In the genomic region with DNA sequence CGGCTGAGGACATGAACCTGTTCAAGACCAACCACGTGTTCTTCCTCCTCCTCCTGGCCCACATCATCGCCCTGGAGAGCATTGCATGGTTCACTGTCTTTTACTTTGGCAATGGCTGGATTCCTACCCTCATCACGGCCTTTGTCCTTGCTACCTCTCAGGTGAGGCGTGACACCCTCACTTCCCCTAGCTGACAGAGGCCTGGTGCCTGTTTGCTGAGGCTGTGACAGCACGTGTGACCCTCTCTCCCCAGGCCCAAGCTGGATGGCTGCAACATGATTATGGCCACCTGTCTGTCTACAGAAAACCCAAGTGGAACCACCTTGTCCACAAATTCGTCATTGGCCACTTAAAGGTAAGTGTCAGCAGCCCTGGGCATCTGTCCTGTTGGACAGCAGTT, we compare ENCODE assay signal across 1 cellular context.
TF ChIP-seq lines count a peak whose summit lies in the region.

No MANE protein-coding gene starts in this region.

TF ChIP-seq in K562, 482 proteins besides CTCF, POLR2A, EP300 and RAD21 (continued from another document):
- 0 out of 2 replicates have a peak, but pooled peaks have one; percentile 11 for TF ChIP-seq RREB1 (CRISPR knock-in tag; IDR thresholded peaks at IDR 0.05)
TF ChIP-seq in K562: peak in this region for 6.
